ENCODE assay signal across 11 cellular contexts in the genomic region with DNA sequence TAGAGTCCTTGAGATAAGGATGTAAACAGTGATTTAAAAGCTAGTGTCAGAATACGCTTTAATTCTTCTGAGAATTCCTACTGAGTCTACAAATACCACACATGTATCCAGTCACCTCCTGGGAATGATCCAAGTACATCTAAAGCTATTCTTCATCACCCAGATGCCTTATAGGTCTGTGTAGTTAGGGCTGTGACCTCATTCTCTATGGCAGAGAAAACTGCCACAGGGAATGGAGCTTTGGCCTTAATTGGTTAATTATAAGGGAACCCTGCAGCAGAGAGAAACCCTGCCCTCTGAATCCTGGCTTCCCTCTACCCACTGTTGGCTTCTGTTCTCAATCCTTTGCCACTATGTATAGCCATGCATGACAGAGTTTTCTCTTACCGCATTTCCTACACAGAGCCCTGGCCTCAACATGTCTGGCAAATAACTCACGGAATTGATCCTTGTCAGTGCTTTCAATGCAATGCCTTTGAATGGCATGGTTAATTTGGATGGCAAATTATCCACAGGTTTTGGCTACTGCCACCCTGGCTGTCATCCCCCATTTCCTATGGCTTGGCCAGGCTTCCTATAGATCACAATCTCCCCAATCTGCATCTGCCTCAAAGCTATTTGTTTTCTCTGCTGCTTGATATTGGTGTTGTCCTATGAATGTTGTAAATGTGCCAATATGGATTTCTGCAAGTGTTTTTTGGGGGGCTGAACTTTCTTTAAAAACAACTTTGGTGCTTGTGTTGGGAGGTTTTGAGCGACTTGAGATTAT. TPM values are rescaled to one million over a fixed set of nuclear protein-coding genes. Genes with fewer than 3 reads are reported as not detected.
DNase-seq lines count a peak whose midpoint lies in the region; ATAC-seq, FAIRE-seq and TF ChIP-seq lines count a peak whose summit lies in the region.
"Had no signal": no experiment of that assay in that cellular context is flagged by ENCODE, and none has a peak within 500 bp of the region (broad histone marks: within the 10 kb centered on the region; RNA-seq: fewer than 3 reads in every experiment).

No MANE protein-coding gene starts in this region.

- no peak for ATAC-seq in GM18873 (IDR thresholded peaks at IDR 0.05; ENCODE audit: low FRiP score, unreplicated experiment)

- H4K20me1 ChIP-seq in astrocyte (ENCODE audit: insufficient read depth, low read length) (no peaks in the 10 kb centered on the region), keratinocyte (ENCODE audit: control insufficient read depth, extremely low read depth, insufficient read depth, low read length) (no peaks in the 10 kb centered on the region)

- H3K9ac ChIP-seq in astrocyte (ENCODE audit: low read length) (peak overlapping the region; percentile 53), keratinocyte (ENCODE audit: control insufficient read depth, extremely low read depth, insufficient read depth, low read length) (no peak overlapping the region)

- peaks cover 53% of the 10 kb centered on the region for H3K4me1 Mint-ChIP-seq in astrocyte (ENCODE audit: low read depth, unreplicated experiment)

- H3K79me2 ChIP-seq in astrocyte (ENCODE audit: insufficient read depth, low read length) (peaks cover 18% of the 10 kb centered on the region), keratinocyte (ENCODE audit: control insufficient read depth, insufficient read depth, low read length) (no peaks in the 10 kb centered on the region)

- H3K27me3 Mint-ChIP-seq in astrocyte (ENCODE audit: low read depth, unreplicated experiment) = no peaks in the 10 kb centered on the region

- no peak overlapping the region for H2AFZ ChIP-seq in astrocyte (ENCODE audit: low read depth, low read length)
- H2AFZ ChIP-seq in keratinocyte (ENCODE audit: control insufficient read depth, low read length) = no peak overlapping the region

- H3K27ac Mint-ChIP-seq in astrocyte (ENCODE audit: unreplicated experiment) = peak overlapping the region; percentile 68

- no peaks in the 10 kb centered on the region for H3K36me3 ChIP-seq in astrocyte (ENCODE audit: insufficient read depth, low read length)
- H3K36me3 ChIP-seq in keratinocyte (ENCODE audit: control insufficient read depth in 2 of 2, extremely low read depth in 1 of 2, insufficient read depth in 2 of 2, low read length in 2 of 2) = no peaks in the 10 kb centered on the region

- H3K4me1 ChIP-seq in astrocyte (ENCODE audit: insufficient read depth, low read length) (peaks cover 56% of the 10 kb centered on the region), keratinocyte (ENCODE audit: control insufficient read depth, extremely low read depth, insufficient read depth, low read length) (peaks cover 50% of the 10 kb centered on the region)

- peak overlapping the region; percentile 22 for H3K4me3 Mint-ChIP-seq in astrocyte (ENCODE audit: unreplicated experiment)

- peak; percentile 68 for DNase-seq in A172 (ENCODE audit: low spot score)
- DNase-seq in HK-2 (ENCODE audit: unreplicated experiment) = peak; percentile 47
- peak; percentile 95 for DNase-seq in astrocyte (ENCODE audit: low read depth)
- DNase-seq in keratinocyte (ENCODE audit: low read depth, low spot score) = peak; percentile 58
- DNase-seq in 8988T = no peak
- DNase-seq in NCI-H1092 (lab: John Stamatoyannopoulos, UW) = no peak
- DNase-seq in MV-4-11 (lab: John Stamatoyannopoulos, UW) = no peak
- DNase-seq: kidney glomerular epithelial cell, NCI-H2029 treated with DMSO at 0.1 percent for 48 hours, T-helper 9 cell had no signal

- TF ChIP-seq CTCF in astrocyte (IDR thresholded peaks at IDR 0.05; ENCODE audit: insufficient read depth, low read depth, low read length) (no peak), keratinocyte (optimal IDR thresholded peaks at IDR 0.05 in 1 of 3, IDR thresholded peaks at IDR 0.05 in 1 of 3, conservative IDR thresholded peaks at IDR 0.05 in 1 of 3; ENCODE audit: extremely low read depth in 1 of 3, insufficient read depth in 2 of 3, low read length in 3 of 3) (no peak)

- H3K27me3 ChIP-seq in astrocyte (ENCODE audit: insufficient read depth, low read length) (no peaks in the 10 kb centered on the region), keratinocyte (ENCODE audit: control insufficient read depth, extremely low read depth, insufficient read depth, low read length) (no peaks in the 10 kb centered on the region)

- no peaks in the 10 kb centered on the region for H3K9me3 Mint-ChIP-seq in astrocyte (ENCODE audit: unreplicated experiment)

- no peaks in the 10 kb centered on the region for H3K36me3 Mint-ChIP-seq in astrocyte (ENCODE audit: low read depth, unreplicated experiment)

- dilution Hi-C loops in keratinocyte (cut with MboI; ENCODE audit: extremely low pct_ligation_motif_present, low sequenced_read_pairs) = no loop called here

- H3K4me3 ChIP-seq in astrocyte (ENCODE audit: insufficient read depth, low read depth, low read length) (no peak overlapping the region), keratinocyte (ENCODE audit: control insufficient read depth in 2 of 3, extremely low read depth in 1 of 3, insufficient read depth in 2 of 3, low read depth in 1 of 3, low read length in 3 of 3) (no peak overlapping the region)

- H3K9me1 ChIP-seq in keratinocyte (ENCODE audit: control insufficient read depth, extremely low read depth, insufficient read depth, low read length) = no peaks in the 10 kb centered on the region

- H3K27ac ChIP-seq in astrocyte (ENCODE audit: low read depth, low read length) (peak overlapping the region; percentile 61), keratinocyte (ENCODE audit: control insufficient read depth, insufficient read depth, low read length) (peak overlapping the region; percentile 59)

- H3K4me2 ChIP-seq in astrocyte (ENCODE audit: low read length) (peak overlapping the region; percentile 91), keratinocyte (ENCODE audit: control insufficient read depth, extremely low read depth, insufficient read depth, low read depth, low read length) (peak overlapping the region; percentile 4)

- H3K9me3 ChIP-seq in astrocyte (ENCODE audit: insufficient read depth, low read depth, low read length) (no peaks in the 10 kb centered on the region), keratinocyte (ENCODE audit: control insufficient read depth, low read depth, low read length) (no peaks in the 10 kb centered on the region)

- no peak for FAIRE-seq in astrocyte (lab: Jason Lieb, UNC)
- no peak for FAIRE-seq in keratinocyte (lab: Jason Lieb, UNC)

RNA-seq across cellular contexts. Expression of gene DIXDC1, which starts 2.9 kb away (rescaled TPM):
- total RNA-seq in A172 (2014; rRNA removed; shearing (Covaris generic)) = 6.2 and 6.9 TPM in 2 replicates
- total RNA-seq in astrocyte = 16.5 and 17.3 TPM in 2 replicates
- 5.9 to 13.2 TPM (median 7.8 TPM) in 3 replicates for polyA plus RNA-seq in keratinocyte
- polyA plus RNA-seq in keratinocyte (2011; ENCODE audit: low read depth) = 20.1 TPM
- 11.0 and 15.2 TPM in 2 replicates for polyA plus RNA-seq in keratinocyte (2011; cell fraction: cytosol; rRNA removed)
- 11.4 and 12.8 TPM in 2 replicates for polyA plus RNA-seq in keratinocyte (2011; cell fraction: nucleus; rRNA removed)
- polyA plus RNA-seq in keratinocyte (2012; ENCODE audit: low replicate concordance) = 4.3 and 6.6 TPM in 2 replicates
- 3.8 to 17.6 TPM (median 10.7 TPM) in 3 replicates for polyA minus RNA-seq in keratinocyte
- polyA minus RNA-seq in keratinocyte (2011; cell fraction: cytosol; rRNA and poly(A)+ RNA removed) = 14.0 TPM
- 13.1 and 24.3 TPM in 2 replicates for polyA minus RNA-seq in keratinocyte (2011; cell fraction: nucleus; rRNA and poly(A)+ RNA removed)

RNA-seq across cellular contexts. Expression of gene C11orf52, which starts 21.3 kb away (rescaled TPM):
- not detected in 2 replicates for total RNA-seq in A172 (2014; rRNA removed; shearing (Covaris generic))
- total RNA-seq in astrocyte = 0.50 and 0.60 TPM in 2 replicates
- polyA plus RNA-seq in keratinocyte = 2.9 to 5.5 TPM (median 3.5 TPM) in 3 replicates
- 4.3 TPM for polyA plus RNA-seq in keratinocyte (2011; ENCODE audit: low read depth)
- 3.1 and 3.3 TPM in 2 replicates for polyA plus RNA-seq in keratinocyte (2011; cell fraction: cytosol; rRNA removed)
- 3.0 and 4.4 TPM in 2 replicates for polyA plus RNA-seq in keratinocyte (2011; cell fraction: nucleus; rRNA removed)
- 2.7 and 7.3 TPM in 2 replicates for polyA plus RNA-seq in keratinocyte (2012; ENCODE audit: low replicate concordance)
- polyA minus RNA-seq in keratinocyte = 0.58 to 4.4 TPM (median 0.89 TPM) in 3 replicates
- polyA minus RNA-seq in keratinocyte (2011; cell fraction: cytosol; rRNA and poly(A)+ RNA removed) = not detected
- 0.53 TPM in 1 of 2 replicates, not detected in the other for polyA minus RNA-seq in keratinocyte (2011; cell fraction: nucleus; rRNA and poly(A)+ RNA removed)

RNA-seq across cellular contexts. Expression of gene HSPB2, which starts 27.5 kb away (rescaled TPM):
- not detected in 2 replicates for total RNA-seq in A172 (2014; rRNA removed; shearing (Covaris generic))
- not detected in 2 replicates for total RNA-seq in astrocyte
- 0.08 to 0.98 TPM (median 0.22 TPM) in 3 replicates for polyA plus RNA-seq in keratinocyte
- not detected for polyA plus RNA-seq in keratinocyte (2011; ENCODE audit: low read depth)
- 0.55 TPM in 1 of 2 replicates, not detected in the other for polyA plus RNA-seq in keratinocyte (2011; cell fraction: cytosol; rRNA removed)
- polyA plus RNA-seq in keratinocyte (2011; cell fraction: nucleus; rRNA removed) = 0.28 and 0.40 TPM in 2 replicates
- polyA plus RNA-seq in keratinocyte (2012; ENCODE audit: low replicate concordance) = 0.48 and 1.2 TPM in 2 replicates
- polyA minus RNA-seq in keratinocyte = 0.63 TPM in 1 of 3 replicates, not detected in the others
- not detected for polyA minus RNA-seq in keratinocyte (2011; cell fraction: cytosol; rRNA and poly(A)+ RNA removed)
- not detected in 2 replicates for polyA minus RNA-seq in keratinocyte (2011; cell fraction: nucleus; rRNA and poly(A)+ RNA removed)

RNA-seq across cellular contexts. Expression of gene CRYAB, which starts 28.4 kb away (rescaled TPM):
- total RNA-seq in A172 (2014; rRNA removed; shearing (Covaris generic)) = 0.34 TPM in 1 of 2 replicates, not detected in the other
- total RNA-seq in astrocyte = 4.1 and 5.7 TPM in 2 replicates
- 7.4 to 47.9 TPM (median 11.0 TPM) in 3 replicates for polyA plus RNA-seq in keratinocyte
- polyA plus RNA-seq in keratinocyte (2011; ENCODE audit: low read depth) = 264 TPM
- 61.4 and 90.5 TPM in 2 replicates for polyA plus RNA-seq in keratinocyte (2011; cell fraction: cytosol; rRNA removed)
- polyA plus RNA-seq in keratinocyte (2011; cell fraction: nucleus; rRNA removed) = 56.5 and 64.7 TPM in 2 replicates
- 11.6 and 2,032 TPM in 2 replicates for polyA plus RNA-seq in keratinocyte (2012; ENCODE audit: low replicate concordance)
- 2.3 to 18.6 TPM (median 15.9 TPM) in 3 replicates for polyA minus RNA-seq in keratinocyte
- 9.0 TPM for polyA minus RNA-seq in keratinocyte (2011; cell fraction: cytosol; rRNA and poly(A)+ RNA removed)
- polyA minus RNA-seq in keratinocyte (2011; cell fraction: nucleus; rRNA and poly(A)+ RNA removed) = 18.0 and 22.3 TPM in 2 replicates

Comparison
In these comparisons a context has a peak if more than half of its experiments do, and no peak if none do; other contexts are left out.
1. DNase-seq: peak in A172 (single experiment), HK-2 (single experiment), astrocyte (single experiment) and keratinocyte (single experiment); none in 8988T (single experiment), NCI-H1092 (single experiment) and MV-4-11 (single experiment).